ENCODE assay signal across 11 cellular contexts in genomic region chr19:34998224-34998623, GRCh38. TPM values are rescaled to one million over a fixed set of nuclear protein-coding genes. Genes with fewer than 3 reads are reported as not detected.
DNase-seq lines count a peak whose midpoint lies in the region; ATAC-seq and TF ChIP-seq lines count a peak whose summit lies in the region.
"Not testable (repeated sequence)": the region's sequence is repeated elsewhere in the genome, so short reads cannot be mapped to it uniquely, and the experiment has no call there.
"Had no signal": no experiment of that assay in that cellular context is flagged by ENCODE, and none has a peak within 500 bp of the region (broad histone marks: within the 10 kb centered on the region; RNA-seq: fewer than 3 reads in every experiment).

No MANE protein-coding gene starts in this region.

- peak overlapping the region; percentile 93 for H3K27ac Mint-ChIP-seq in Caco-2 (ENCODE audit: unreplicated experiment)
- H3K27ac Mint-ChIP-seq in T-helper 2 cell treated with Interferon-gamma antibody and Interleukin-4, amounts not matched to agents 5 μg/mL and 100 μg/mL, for 36 hours = peak overlapping the region; percentile 97
- H3K27ac Mint-ChIP-seq in activated T-cell treated with anti-CD3 and anti-CD28 coated beads, Interleukin-2, amount 50 U/mL, for 24 hours = peak overlapping the region; percentile 92
- peak overlapping the region; percentile 87 for H3K27ac Mint-ChIP-seq in activated naive CD8-positive, alpha-beta T cell treated with anti-CD3 and anti-CD28 coated beads, Interleukin-2, amount 10 ng/mL, durations not matched to agents 7 days and 5 days
- H3K27ac Mint-ChIP-seq in naive thymus-derived CD8-positive, alpha-beta T cell = peak overlapping the region; percentile 94 to 100 (median 98)
- H3K27ac Mint-ChIP-seq in type B pancreatic cell = not testable (repeated sequence)

- POLR2A ChIA-PET in Caco-2 (lab: Charles Lee) = not testable (repeated sequence)
- POLR2A ChIA-PET in activated naive CD8-positive, alpha-beta T cell treated with anti-CD3 and anti-CD28 coated beads, Interleukin-2, amount 10 ng/mL, durations not matched to agents 7 days and 5 days (lab: Charles Lee) = interaction anchor here (1.1 to 4.0 kb wide), 2 partner anchors 13 to 26 kb away, joined by 4 to 21 read pairs; no protein-coding TSS in a partner anchor
- POLR2A ChIA-PET in naive thymus-derived CD8-positive, alpha-beta T cell (lab: Charles Lee) = interaction anchor here (0.7 to 49.8 kb wide), 4 partner anchors 7 to 227 kb away, joined by 3 to 1459 read pairs (median 732); partner anchors contain the start of genes FXYD7, GRAMD1A and ZNF792

- TF ChIP-seq CTCF in Caco-2 (IDR thresholded peaks at IDR 0.05; ENCODE audit: insufficient read depth in 1 of 2, low read depth in 1 of 2, low read length in 1 of 2, severe bottlenecking in 1 of 2, unreplicated experiment in 1 of 2); type B pancreatic cell (conservative IDR thresholded peaks at IDR 0.05): not testable (repeated sequence)

- CTCF ChIA-PET in Caco-2 (lab: Charles Lee) = not testable (repeated sequence)

- not testable (repeated sequence) for H3K27me3 Mint-ChIP-seq in Caco-2 (ENCODE audit: insufficient read depth, unreplicated experiment); T-helper 2 cell treated with Interferon-gamma antibody and Interleukin-4, amounts not matched to agents 5 μg/mL and 100 μg/mL, for 36 hours (ENCODE audit: low read depth); activated T-cell treated with anti-CD3 and anti-CD28 coated beads, Interleukin-2, amount 50 U/mL, for 24 hours; activated naive CD8-positive, alpha-beta T cell treated with anti-CD3 and anti-CD28 coated beads, Interleukin-2, amount 10 ng/mL, durations not matched to agents 7 days and 5 days; naive thymus-derived CD8-positive, alpha-beta T cell; type B pancreatic cell

- H3K9me3 Mint-ChIP-seq in Caco-2 (ENCODE audit: unreplicated experiment); T-helper 2 cell treated with Interferon-gamma antibody and Interleukin-4, amounts not matched to agents 5 μg/mL and 100 μg/mL, for 36 hours; activated T-cell treated with anti-CD3 and anti-CD28 coated beads, Interleukin-2, amount 50 U/mL, for 24 hours; activated naive CD8-positive, alpha-beta T cell treated with anti-CD3 and anti-CD28 coated beads, Interleukin-2, amount 10 ng/mL, durations not matched to agents 7 days and 5 days; naive thymus-derived CD8-positive, alpha-beta T cell; type B pancreatic cell: not testable (repeated sequence)

- peaks cover 16% of the 10 kb centered on the region for H3K36me3 Mint-ChIP-seq in Caco-2 (ENCODE audit: insufficient read depth, unreplicated experiment)
- H3K36me3 Mint-ChIP-seq in T-helper 2 cell treated with Interferon-gamma antibody and Interleukin-4, amounts not matched to agents 5 μg/mL and 100 μg/mL, for 36 hours (ENCODE audit: low read depth) = peaks cover 11% of the 10 kb centered on the region
- H3K36me3 Mint-ChIP-seq in activated T-cell treated with anti-CD3 and anti-CD28 coated beads, Interleukin-2, amount 50 U/mL, for 24 hours (ENCODE audit: low read depth) = peaks cover 26% of the 10 kb centered on the region
- peaks cover 21% of the 10 kb centered on the region for H3K36me3 Mint-ChIP-seq in activated naive CD8-positive, alpha-beta T cell treated with anti-CD3 and anti-CD28 coated beads, Interleukin-2, amount 10 ng/mL, durations not matched to agents 7 days and 5 days
- H3K36me3 Mint-ChIP-seq in naive thymus-derived CD8-positive, alpha-beta T cell = peaks cover 6 to 12% (median 7%) of the 10 kb centered on the region in 3 donors
- not testable (repeated sequence) for H3K36me3 Mint-ChIP-seq in type B pancreatic cell

- H3K4me3 ChIP-seq in Caco-2 (ENCODE audit: low read depth, low read length); skin epidermis: not testable (repeated sequence)

- not testable (repeated sequence) for ATAC-seq in activated naive CD8-positive, alpha-beta T cell treated with anti-CD3 and anti-CD28 coated beads, Interleukin-2, amount 10 ng/mL, durations not matched to agents 7 days and 5 days (ENCODE audit: low read depth); Right ventricle myocardium inferior; naive thymus-derived CD8-positive, alpha-beta T cell

- H3K9me3 ChIP-seq in Caco-2 = not testable (repeated sequence)

- H3K4me3 Mint-ChIP-seq in Caco-2 (ENCODE audit: unreplicated experiment) (peak overlapping the region; percentile 99), type B pancreatic cell (peak overlapping the region; percentile 89)
- H3K4me3 Mint-ChIP-seq in T-helper 2 cell treated with Interferon-gamma antibody and Interleukin-4, amounts not matched to agents 5 μg/mL and 100 μg/mL, for 36 hours = peak overlapping the region; percentile 76
- H3K4me3 Mint-ChIP-seq in activated T-cell treated with anti-CD3 and anti-CD28 coated beads, Interleukin-2, amount 50 U/mL, for 24 hours = peak overlapping the region; percentile 45
- H3K4me3 Mint-ChIP-seq in activated naive CD8-positive, alpha-beta T cell treated with anti-CD3 and anti-CD28 coated beads, Interleukin-2, amount 10 ng/mL, durations not matched to agents 7 days and 5 days = peak overlapping the region; percentile 58
- H3K4me3 Mint-ChIP-seq in naive thymus-derived CD8-positive, alpha-beta T cell = peak overlapping the region; percentile 65 to 96 (median 90)

- BruUV-seq in Caco-2 (replicated peaks; lab: Mats Ljungman, UMichigan) = not testable (repeated sequence)

- peaks cover 45% of the 10 kb centered on the region for H3K4me1 ChIP-seq in Caco-2

- H3K36me3 ChIP-seq in Caco-2 (ENCODE audit: control insufficient read depth, insufficient read depth, low read length) = not testable (repeated sequence)

- peaks cover 43% of the 10 kb centered on the region for H3K4me1 Mint-ChIP-seq in Caco-2 (ENCODE audit: low read depth, unreplicated experiment)
- H3K4me1 Mint-ChIP-seq in T-helper 2 cell treated with Interferon-gamma antibody and Interleukin-4, amounts not matched to agents 5 μg/mL and 100 μg/mL, for 36 hours (ENCODE audit: low read depth) = peaks cover 42% of the 10 kb centered on the region
- peaks cover 69% of the 10 kb centered on the region for H3K4me1 Mint-ChIP-seq in activated T-cell treated with anti-CD3 and anti-CD28 coated beads, Interleukin-2, amount 50 U/mL, for 24 hours (ENCODE audit: low read depth)
- peaks cover 47% of the 10 kb centered on the region for H3K4me1 Mint-ChIP-seq in activated naive CD8-positive, alpha-beta T cell treated with anti-CD3 and anti-CD28 coated beads, Interleukin-2, amount 10 ng/mL, durations not matched to agents 7 days and 5 days
- peaks cover 37 to 80% (median 73%) of the 10 kb centered on the region in 4 donors for H3K4me1 Mint-ChIP-seq in naive thymus-derived CD8-positive, alpha-beta T cell
- H3K4me1 Mint-ChIP-seq in type B pancreatic cell (ENCODE audit: unreplicated experiment) = peaks cover 29% of the 10 kb centered on the region

- DNase-seq in Caco-2; T-helper 2 cell treated with Interferon-gamma antibody and Interleukin-4, amounts not matched to agents 5 μg/mL and 100 μg/mL, for 36 hours (ENCODE audit: low spot score); activated T-cell treated with anti-CD3 and anti-CD28 coated beads, Interleukin-2, amount 50 U/mL, for 24 hours; activated naive CD8-positive, alpha-beta T cell treated with anti-CD3 and anti-CD28 coated beads, Interleukin-2, amount 10 ng/mL, durations not matched to agents 7 days and 5 days; naive thymus-derived CD8-positive, alpha-beta T cell; type B pancreatic cell (ENCODE audit: extremely low spot score, unreplicated experiment): not testable (repeated sequence)
- DNase-seq in Right ventricle myocardium inferior (ENCODE audit: missing footprints) = peak; percentile 20

- H3K27ac ChIP-seq in skin epidermis = peak overlapping the region in 12 of 21 experiments; percentile 13 to 100 (median 94)

- intact Hi-C loops in Caco-2 (cut with micrococcal nuclease; ENCODE audit: unreplicated experiment); Right ventricle myocardium inferior (cut with DNase I): not testable (repeated sequence)

- not testable (repeated sequence) for H3K27me3 ChIP-seq in Caco-2 (replicated peaks; ENCODE audit: control insufficient read depth, insufficient read depth, low read length)

RNA-seq across cellular contexts. Expression of gene GRAMD1A, which starts 1.9 kb away (rescaled TPM):
- total RNA-seq in Caco-2 (2022) = 110 and 132 TPM in 2 replicates
- total RNA-seq in activated naive CD8-positive, alpha-beta T cell treated with anti-CD3 and anti-CD28 coated beads, Interleukin-2, amount 10 ng/mL, durations not matched to agents 7 days and 5 days = 100 to 1,000 TPM; 173 to 187 TPM
- 25.8 TPM for total RNA-seq in Right ventricle myocardium inferior
- total RNA-seq in naive thymus-derived CD8-positive, alpha-beta T cell = 100 to 1,000 TPM; 317 to 335 TPM
- polyA plus RNA-seq in naive thymus-derived CD8-positive, alpha-beta T cell = 10 to 100 TPM; 29.5 to 77.0 (median 42.0) TPM
- total RNA-seq in type B pancreatic cell (ENCODE audit: low replicate concordance) = 35.2 and 79.6 TPM in 2 replicates

RNA-seq across cellular contexts. Expression of gene SCN1B, which starts 32.0 kb away (rescaled TPM):
- total RNA-seq in Caco-2 (2022) (1.7 and 1.9 TPM in 2 replicates), Right ventricle myocardium inferior (44.3 TPM), type B pancreatic cell (ENCODE audit: low replicate concordance) (0.88 and 1.1 TPM in 2 replicates)
- 1 to 10 TPM in 1 of 2 experiments, under 1 TPM in 1; 0.85 to 1.2 TPM for total RNA-seq in activated naive CD8-positive, alpha-beta T cell treated with anti-CD3 and anti-CD28 coated beads, Interleukin-2, amount 10 ng/mL, durations not matched to agents 7 days and 5 days
- 1 to 10 TPM; 1.6 to 2.1 TPM for total RNA-seq in naive thymus-derived CD8-positive, alpha-beta T cell
- polyA plus RNA-seq in naive thymus-derived CD8-positive, alpha-beta T cell = under 1 TPM in 2 of 3 donors, not detected in 1; 0.27 to 0.28 TPM

RNA-seq across cellular contexts. Expression of gene ZNF792, which starts 34.2 kb away (rescaled TPM):
- total RNA-seq in Caco-2 (2022) (4.5 and 5.6 TPM in 2 replicates), Right ventricle myocardium inferior (3.0 TPM), type B pancreatic cell (ENCODE audit: low replicate concordance) (5.8 and 6.5 TPM in 2 replicates)
- 10 to 100 TPM; 21.4 to 24.9 TPM for total RNA-seq in activated naive CD8-positive, alpha-beta T cell treated with anti-CD3 and anti-CD28 coated beads, Interleukin-2, amount 10 ng/mL, durations not matched to agents 7 days and 5 days
- total RNA-seq in naive thymus-derived CD8-positive, alpha-beta T cell = 10 to 100 TPM; 34.4 to 35.5 TPM
- polyA plus RNA-seq in naive thymus-derived CD8-positive, alpha-beta T cell = 10 to 100 TPM in 2 of 3 donors, 1 to 10 TPM in 1; 9.7 to 18.7 (median 16.0) TPM

RNA-seq across cellular contexts. Expression of gene HPN, which starts 43.3 kb away (rescaled TPM):
- total RNA-seq in Caco-2 (2022) (20.8 and 21.1 TPM in 2 replicates), Right ventricle myocardium inferior (5.5 TPM), type B pancreatic cell (ENCODE audit: low replicate concordance) (15.1 and 17.1 TPM in 2 replicates)
- under 1 TPM in 1 of 2 experiments, not detected in 1; 0.20 TPM for total RNA-seq in activated naive CD8-positive, alpha-beta T cell treated with anti-CD3 and anti-CD28 coated beads, Interleukin-2, amount 10 ng/mL, durations not matched to agents 7 days and 5 days
- under 1 TPM in 1 of 2 experiments, not detected in 1; 0.16 TPM for total RNA-seq in naive thymus-derived CD8-positive, alpha-beta T cell
- under 1 TPM in 1 of 3 donors, not detected in 2; 0.16 TPM for polyA plus RNA-seq in naive thymus-derived CD8-positive, alpha-beta T cell
- total RNA-seq: bronchial epithelial cell, fibroblast of villous mesenchyme had no signal
- polyA plus RNA-seq: CD14-positive monocyte had no signal

Comparison
In these comparisons a context has a peak if more than half of its experiments do, and no peak if none do; other contexts are left out.
1. H3K4me3 Mint-ChIP-seq: peak in every context shown above with its lines; median percentile 99 in Caco-2; 90 in naive thymus-derived CD8-positive, alpha-beta T cell; 89 in type B pancreatic cell; 76 in T-helper 2 cell treated with Interferon-gamma antibody and Interleukin-4, amounts not matched to agents 5 μg/mL and 100 μg/mL, for 36 hours; 58 in activated naive CD8-positive, alpha-beta T cell treated with anti-CD3 and anti-CD28 coated beads, Interleukin-2, amount 10 ng/mL, durations not matched to agents 7 days and 5 days; 45 in activated T-cell treated with anti-CD3 and anti-CD28 coated beads, Interleukin-2, amount 50 U/mL, for 24 hours.
2. RNA of gene SCN1B, which starts 32.0 kb away (total RNA-seq): 44.3 TPM in Right ventricle myocardium inferior (single experiment); 1.6 to 2.1 TPM in naive thymus-derived CD8-positive, alpha-beta T cell, 1.7 to 1.9 TPM in Caco-2, 0.85 to 1.2 TPM in activated naive CD8-positive, alpha-beta T cell treated with anti-CD3 and anti-CD28 coated beads, Interleukin-2, amount 10 ng/mL, durations not matched to agents 7 days and 5 days and 0.88 to 1.1 TPM in type B pancreatic cell; every median in the first group is over 10 times any median in the second.